16 cellular contexts compared by ENCODE assay signal in genomic region chr5:65364907-65365306, GRCh38.
A peak's percentile ranks its signal among the peaks of the same experiment; 100 is the strongest.
DNase-seq lines count a peak whose midpoint lies in the region; ATAC-seq and TF ChIP-seq lines count a peak whose summit lies in the region.
"Had no signal": no experiment of that assay in that cellular context is flagged by ENCODE, and none has a peak within 500 bp of the region (broad histone marks: within the 10 kb centered on the region; RNA-seq: fewer than 3 reads in every experiment).

No MANE protein-coding gene starts in this region.

- no peak overlapping the region for H3K27ac ChIP-seq in testis
- H3K27ac ChIP-seq: KMS-11 had no signal

- H3K27me3 Mint-ChIP-seq in endothelial cell (ENCODE audit: unreplicated experiment) = no peaks in the 10 kb centered on the region
- H3K27me3 Mint-ChIP-seq: effector memory CD8-positive, alpha-beta T cell had no signal

- no peaks in the 10 kb centered on the region for H3K4me1 ChIP-seq in testis

- ATAC-seq in sciatic nerve = peak; percentile 25
- no peak for ATAC-seq in GM21529 (IDR thresholded peaks at IDR 0.05; ENCODE audit: unreplicated experiment)
- ATAC-seq: effector memory CD8-positive, alpha-beta T cell had no signal

- H3K9me3 ChIP-seq in testis = no peaks in the 10 kb centered on the region

- H3K36me3 Mint-ChIP-seq in endothelial cell (ENCODE audit: low read depth, unreplicated experiment) = no peaks in the 10 kb centered on the region

- no peak for TF ChIP-seq POLR2A in testis (IDR thresholded peaks at IDR 0.05)

- intact Hi-C loops in sciatic nerve (cut with DNase I) = loop anchor here (5.0 kb wide), 1 partner anchor 1063 kb away; no protein-coding TSS in a partner anchor
- intact Hi-C loops in testis (cut with DNase I; ENCODE audit: low total_unique reads) = no loop called here

- H3K36me3 ChIP-seq in testis (ENCODE audit: low read depth, missing control alignments) = no peaks in the 10 kb centered on the region

- no peaks in the 10 kb centered on the region for H3K9me3 Mint-ChIP-seq in endothelial cell (ENCODE audit: unreplicated experiment)
- H3K9me3 Mint-ChIP-seq: activated T-helper 1 cell treated with anti-CD3 and anti-CD28 coated beads, Interleukin-12 subunit alpha, Interleukin-12 subunit beta, Interleukin-2, Interleukin-4 antibody, amounts not matched to agents 30 ng/mL and 10 ng/mL and 1 ng/mL, durations not matched to agents 14 hours and 24 hours and 36 hours; effector memory CD8-positive, alpha-beta T cell had no signal

- H3K27me3 ChIP-seq in testis = no peaks in the 10 kb centered on the region

- no peak overlapping the region for H3K4me3 ChIP-seq in testis
- H3K4me3 ChIP-seq: lung had no signal

- H3K27ac Mint-ChIP-seq in endothelial cell (ENCODE audit: unreplicated experiment) = peak overlapping the region; percentile 48
- H3K27ac Mint-ChIP-seq: activated T-helper 1 cell treated with anti-CD3 and anti-CD28 coated beads, Interleukin-12 subunit alpha, Interleukin-12 subunit beta, Interleukin-2, Interleukin-4 antibody, amounts not matched to agents 30 ng/mL and 10 ng/mL and 1 ng/mL, durations not matched to agents 14 hours and 24 hours and 36 hours; effector memory CD8-positive, alpha-beta T cell had no signal

- peak; percentile 54 for DNase-seq in NCI-H1092 treated with DMSO at 0.1 percent for 48 hours (lab: John Stamatoyannopoulos, UW)
- no peak for DNase-seq in NCI-H1092 (lab: John Stamatoyannopoulos, UW)
- peak; percentile 91 for DNase-seq in NCI-H69 (lab: John Stamatoyannopoulos, UW)
- DNase-seq in endothelial cell (ENCODE audit: low spot score) = no peak
- DNase-seq in sciatic nerve (ENCODE audit: low spot score) = no peak
- no peak for DNase-seq in testis
- no peak for DNase-seq in NCI-H1694 (lab: John Stamatoyannopoulos, UW)
- DNase-seq: 8988T; activated CD4-positive, alpha-beta T cell treated with anti-CD3 and anti-CD28 coated beads, Interleukin-2, amount 50 U/mL, for 48 hours; anterior cingulate cortex; effector memory CD8-positive, alpha-beta T cell; NCI-H2171 had no signal

- TF ChIP-seq CTCF in endothelial cell (IDR thresholded peaks at IDR 0.05; ENCODE audit: unreplicated experiment) (no peak), testis (IDR thresholded peaks at IDR 0.05) (no peak)

- 94 to 97% methylated on average over 2 of the region's 2 CpGs for WGBS in testis, 2 donors

- no peak overlapping the region for H3K4me3 Mint-ChIP-seq in endothelial cell (ENCODE audit: unreplicated experiment)
- H3K4me3 Mint-ChIP-seq: activated T-helper 1 cell treated with anti-CD3 and anti-CD28 coated beads, Interleukin-12 subunit alpha, Interleukin-12 subunit beta, Interleukin-2, Interleukin-4 antibody, amounts not matched to agents 30 ng/mL and 10 ng/mL and 1 ng/mL, durations not matched to agents 14 hours and 24 hours and 36 hours; effector memory CD8-positive, alpha-beta T cell had no signal

- peaks cover 14% of the 10 kb centered on the region for H3K4me1 Mint-ChIP-seq in endothelial cell (ENCODE audit: unreplicated experiment)

Comparison
In these comparisons a context has a peak if more than half of its experiments do, and no peak if none do; other contexts are left out.
1. DNase-seq: peak in NCI-H1092 treated with DMSO at 0.1 percent for 48 hours (single experiment) and NCI-H69 (single experiment); none in NCI-H1092 (single experiment), endothelial cell (single experiment), sciatic nerve (single experiment), testis (single experiment) and NCI-H1694 (single experiment).